In the genomic region with DNA sequence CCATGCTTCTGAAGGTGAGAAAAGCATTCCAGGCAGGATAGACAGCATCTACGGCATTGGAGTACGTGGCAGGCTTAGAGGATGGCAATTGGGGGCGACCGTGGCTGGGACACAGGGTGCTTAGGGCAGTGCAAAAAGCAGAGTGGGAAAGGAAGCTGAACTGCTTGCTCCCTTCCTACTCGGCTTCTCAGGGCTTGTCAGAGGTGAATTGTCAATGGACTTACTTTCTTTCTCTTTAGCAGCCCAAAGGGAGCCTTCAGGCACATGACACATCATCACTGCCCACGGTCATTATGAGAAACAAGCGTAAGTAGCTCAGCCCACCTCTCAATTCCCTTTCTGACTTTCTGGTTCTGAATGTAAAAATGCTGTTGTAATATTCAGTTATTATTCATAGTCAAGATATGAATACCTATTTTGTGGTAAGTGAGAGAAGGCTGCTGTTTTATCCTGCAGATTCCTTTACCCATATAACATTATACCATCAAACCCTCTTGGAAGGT, we compare ENCODE assay signal across 11 cellular contexts.
DNase-seq lines count a peak whose midpoint lies in the region; ATAC-seq lines count a peak whose summit lies in the region.
"Had no signal": no experiment of that assay in that cellular context is flagged by ENCODE, and none has a peak within 500 bp of the region (broad histone marks: within the 10 kb centered on the region; RNA-seq: fewer than 3 reads in every experiment).

No MANE protein-coding gene starts in this region.

- no peak for DNase-seq in activated T-cell treated with anti-CD3 and anti-CD28 coated beads, Interleukin-2, amount 50 U/mL, for 4 hours
- no peak for DNase-seq in activated T-cell treated with anti-CD3 and anti-CD28 coated beads for 4 hours
- peak; percentile 66 for DNase-seq in stimulated activated CD4-positive, alpha-beta T cell treated with anti-CD3 and anti-CD28 coated beads, Interleukin-4, amount 100 ng/mL, for 24 hours
- no peak for DNase-seq in putamen (ENCODE audit: low spot score)
- DNase-seq in AG08396 (ENCODE audit: low spot score) = no peak
- DNase-seq in AG20443 (ENCODE audit: low spot score) = no peak
- DNase-seq: AML-193, RPMI8226, trophoblast cell had no signal

- H3K36me3 Mint-ChIP-seq in activated T-cell treated with anti-CD3 and anti-CD28 coated beads, Interleukin-2, amount 50 U/mL, for 4 hours (ENCODE audit: insufficient read depth) = peaks cover 43% of the 10 kb centered on the region

- H3K4me1 Mint-ChIP-seq in activated T-cell treated with anti-CD3 and anti-CD28 coated beads, Interleukin-2, amount 50 U/mL, for 4 hours (ENCODE audit: low read depth) = peaks cover 84% of the 10 kb centered on the region

- H3K27me3 Mint-ChIP-seq in activated T-cell treated with anti-CD3 and anti-CD28 coated beads, Interleukin-2, amount 50 U/mL, for 4 hours (ENCODE audit: low read depth) = no peaks in the 10 kb centered on the region

- ATAC-seq in activated T-cell treated with anti-CD3 and anti-CD28 coated beads, Interleukin-2, amount 50 U/mL, for 4 hours = peak; percentile 70 to 75
- ATAC-seq in GM21528 (IDR thresholded peaks at IDR 0.05; ENCODE audit: low FRiP score, unreplicated experiment) (peak; percentile 62), HG03469 (IDR thresholded peaks at IDR 0.05; ENCODE audit: unreplicated experiment) (peak; percentile 32)

- H3K9me3 Mint-ChIP-seq in activated T-cell treated with anti-CD3 and anti-CD28 coated beads, Interleukin-2, amount 50 U/mL, for 4 hours = no peaks in the 10 kb centered on the region

- peak overlapping the region; percentile 60 for H3K4me3 Mint-ChIP-seq in activated T-cell treated with anti-CD3 and anti-CD28 coated beads, Interleukin-2, amount 50 U/mL, for 4 hours
